Comparison of ENCODE assay signal across 8 cellular contexts in genomic region chrX:40644175-40644574, GRCh38. TPM values are rescaled to one million over a fixed set of nuclear protein-coding genes. Genes with fewer than 3 reads are reported as not detected.
DNase-seq lines count a peak whose midpoint lies in the region; ATAC-seq and TF ChIP-seq lines count a peak whose summit lies in the region.

No MANE protein-coding gene starts in this region.

- 56% methylated on average over 5 of the region's 5 CpGs for WGBS in suprapubic skin

- no peaks in the 10 kb centered on the region for H3K27me3 ChIP-seq in suprapubic skin

- peak overlapping the region; percentile 38 for H3K27ac ChIP-seq in suprapubic skin

- no peaks in the 10 kb centered on the region for H3K9me3 ChIP-seq in suprapubic skin

- intact Hi-C loops in activated CD8-positive, alpha-beta T cell treated with anti-CD3 and anti-CD28 coated beads for 36 hours (cut with micrococcal nuclease) = loop anchor here (10.0 kb wide), 1 partner anchor 59 kb away; the partner anchor contains the start of gene ATP6AP2
- intact Hi-C loops in left ventricle myocardium superior (cut with micrococcal nuclease) = no loop called here

- peak overlapping the region; percentile 35 for H3K4me3 ChIP-seq in suprapubic skin

- H3K4me1 ChIP-seq in suprapubic skin = peaks cover 22% of the 10 kb centered on the region

- ATAC-seq in activated CD8-positive, alpha-beta T cell treated with anti-CD3 and anti-CD28 coated beads for 36 hours = no peak
- ATAC-seq in left ventricle myocardium superior (peak; percentile 6), GM21423 (IDR thresholded peaks at IDR 0.05; ENCODE audit: unreplicated experiment) (no peak)

- peaks cover 21% of the 10 kb centered on the region for H3K4me1 Mint-ChIP-seq in T-helper 1 cell treated with Interleukin-12 subunit alpha and Interleukin-12 subunit beta and Interleukin-4 antibody, amounts not matched to agents 30 μg/mL and 1 μg/mL, for 36 hours (ENCODE audit: low read depth)
- peaks cover 29% of the 10 kb centered on the region for H3K4me1 Mint-ChIP-seq in activated CD8-positive, alpha-beta T cell treated with anti-CD3 and anti-CD28 coated beads for 36 hours (ENCODE audit: low read depth)

- no peaks in the 10 kb centered on the region for H3K27me3 Mint-ChIP-seq in T-helper 1 cell treated with Interleukin-12 subunit alpha and Interleukin-12 subunit beta and Interleukin-4 antibody, amounts not matched to agents 30 μg/mL and 1 μg/mL, for 36 hours (ENCODE audit: low read depth)
- H3K27me3 Mint-ChIP-seq in activated CD8-positive, alpha-beta T cell treated with anti-CD3 and anti-CD28 coated beads for 36 hours = no peaks in the 10 kb centered on the region

- H3K4me3 Mint-ChIP-seq in T-helper 1 cell treated with Interleukin-12 subunit alpha and Interleukin-12 subunit beta and Interleukin-4 antibody, amounts not matched to agents 30 μg/mL and 1 μg/mL, for 36 hours = peak overlapping the region; percentile 100
- H3K4me3 Mint-ChIP-seq in activated CD8-positive, alpha-beta T cell treated with anti-CD3 and anti-CD28 coated beads for 36 hours = peak overlapping the region; percentile 77

- TF ChIP-seq CTCF in activated CD8-positive, alpha-beta T cell treated with anti-CD3 and anti-CD28 coated beads for 36 hours (IDR thresholded peaks at IDR 0.05) = no peak
- no peak for TF ChIP-seq CTCF in suprapubic skin (IDR thresholded peaks at IDR 0.05)

- peak overlapping the region; percentile 75 for H3K27ac Mint-ChIP-seq in T-helper 1 cell treated with Interleukin-12 subunit alpha and Interleukin-12 subunit beta and Interleukin-4 antibody, amounts not matched to agents 30 μg/mL and 1 μg/mL, for 36 hours
- H3K27ac Mint-ChIP-seq in activated CD8-positive, alpha-beta T cell treated with anti-CD3 and anti-CD28 coated beads for 36 hours = peak overlapping the region; percentile 77

- DNase-seq in T-helper 1 cell (no peak), left ventricle myocardium superior (no peak), suprapubic skin (ENCODE audit: low spot score in 2 of 2) (no peak), HEK293T (ENCODE audit: extremely low spot score) (no peak)
- no peak for DNase-seq in activated CD8-positive, alpha-beta T cell treated with anti-CD3 and anti-CD28 coated beads for 36 hours
- DNase-seq in activated effector memory CD4-positive, alpha-beta T cell treated with Interleukin-2 at 50 U/mL for 16 hours = no peak

- no peak for TF ChIP-seq POLR2A in suprapubic skin (IDR thresholded peaks at IDR 0.05)

- no peak for TF ChIP-seq EP300 in suprapubic skin (IDR thresholded peaks at IDR 0.05)

- H3K36me3 ChIP-seq in suprapubic skin = no peaks in the 10 kb centered on the region

- CTCF ChIA-PET in activated CD8-positive, alpha-beta T cell treated with anti-CD3 and anti-CD28 coated beads for 36 hours (lab: Charles Lee) = interaction anchor here (0.8 to 1.7 kb wide), 2 partner anchors 99 to 150 kb away, joined by 3 to 6 read pairs; no protein-coding TSS in a partner anchor
- CTCF ChIA-PET in HEK293T (lab: Yijun Ruan, JAX) = no interaction called here

- H3K9me3 Mint-ChIP-seq in T-helper 1 cell treated with Interleukin-12 subunit alpha and Interleukin-12 subunit beta and Interleukin-4 antibody, amounts not matched to agents 30 μg/mL and 1 μg/mL, for 36 hours = no peaks in the 10 kb centered on the region
- no peaks in the 10 kb centered on the region for H3K9me3 Mint-ChIP-seq in activated CD8-positive, alpha-beta T cell treated with anti-CD3 and anti-CD28 coated beads for 36 hours

- peaks cover 28% of the 10 kb centered on the region for H3K36me3 Mint-ChIP-seq in T-helper 1 cell treated with Interleukin-12 subunit alpha and Interleukin-12 subunit beta and Interleukin-4 antibody, amounts not matched to agents 30 μg/mL and 1 μg/mL, for 36 hours (ENCODE audit: low read depth)
- H3K36me3 Mint-ChIP-seq in activated CD8-positive, alpha-beta T cell treated with anti-CD3 and anti-CD28 coated beads for 36 hours (ENCODE audit: low read depth) = peaks cover 23% of the 10 kb centered on the region

- POLR2A ChIA-PET in activated CD8-positive, alpha-beta T cell treated with anti-CD3 and anti-CD28 coated beads for 36 hours (lab: Charles Lee) = no interaction called here
- POLR2A ChIA-PET in HEK293T (lab: Yijun Ruan, JAX) = no interaction called here

TF ChIP-seq in HEK293T, 16 proteins besides CTCF, POLR2A, EP300 and RAD21:
- TF ChIP-seq, protein P1, sequence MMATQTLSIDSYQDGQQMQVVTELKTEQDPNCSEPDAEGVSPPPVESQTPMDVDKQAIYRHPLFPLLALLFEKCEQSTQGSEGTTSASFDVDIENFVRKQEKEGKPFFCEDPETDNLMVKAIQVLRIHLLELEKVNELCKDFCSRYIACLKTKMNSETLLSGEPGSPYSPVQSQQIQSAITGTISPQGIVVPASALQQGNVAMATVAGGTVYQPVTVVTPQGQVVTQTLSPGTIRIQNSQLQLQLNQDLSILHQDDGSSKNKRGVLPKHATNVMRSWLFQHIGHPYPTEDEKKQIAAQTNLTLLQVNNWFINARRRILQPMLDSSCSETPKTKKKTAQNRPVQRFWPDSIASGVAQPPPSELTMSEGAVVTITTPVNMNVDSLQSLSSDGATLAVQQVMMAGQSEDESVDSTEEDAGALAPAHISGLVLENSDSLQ (IDR thresholded peaks at IDR 0.05) = no peak
- TF ChIP-seq FOXA1 (IDR thresholded peaks at IDR 0.05) = no peak

RNA-seq across cellular contexts. Expression of gene CXorf38, which starts 3.2 kb away (rescaled TPM):
- 10 to 100 TPM; 21.2 to 22.5 TPM for total RNA-seq in activated CD8-positive, alpha-beta T cell treated with anti-CD3 and anti-CD28 coated beads for 36 hours
- 4.5 TPM for total RNA-seq in left ventricle myocardium superior
- total RNA-seq in suprapubic skin = 10 to 100 TPM in 3 of 4 donors, 1 to 10 TPM in 1; 9.8 to 15.6 (median 12.1) TPM

RNA-seq across cellular contexts. Expression of gene MPC1L, which starts 20.9 kb away (rescaled TPM):
- not detected for total RNA-seq in activated CD8-positive, alpha-beta T cell treated with anti-CD3 and anti-CD28 coated beads for 36 hours
- total RNA-seq in left ventricle myocardium superior (not detected), suprapubic skin (not detected)
